ENCODE assay signal across 9 cellular contexts in genomic region chr9:33143241-33143642, GRCh38. TPM values are rescaled to one million over a fixed set of nuclear protein-coding genes. Genes with fewer than 3 reads are reported as not detected.
A peak's percentile ranks its signal among the peaks of the same experiment; 100 is the strongest.
DNase-seq lines count a peak whose midpoint lies in the region; ATAC-seq, FAIRE-seq and TF ChIP-seq lines count a peak whose summit lies in the region.
"Had no signal": no experiment of that assay in that cellular context is flagged by ENCODE, and none has a peak within 500 bp of the region (broad histone marks: within the 10 kb centered on the region; RNA-seq: fewer than 3 reads in every experiment).

No MANE protein-coding gene starts in this region.

- no peak overlapping the region for H3K9ac ChIP-seq in astrocyte (ENCODE audit: low read length)

- no peak for FAIRE-seq in astrocyte (lab: Jason Lieb, UNC)
- FAIRE-seq: colon had no signal

- no peaks in the 10 kb centered on the region for H3K27me3 Mint-ChIP-seq in CD4-positive, CD25-positive, alpha-beta regulatory T cell
- H3K27me3 Mint-ChIP-seq in HFFc6 (ENCODE audit: insufficient read depth) (no peaks in the 10 kb centered on the region; the same call in 1 of the 2 replicates), astrocyte (ENCODE audit: low read depth, unreplicated experiment) (no peaks in the 10 kb centered on the region)
- H3K27me3 Mint-ChIP-seq in natural killer cell treated with Interleukin-12 subunit alpha and Interleukin-12 subunit beta and Interleukin-15 and Interleukin-18, amount 100 ng/mL, for 72 hours, result no peaks in the 10 kb centered on the region

- H3K36me3 ChIP-seq in CD4-positive, CD25-positive, alpha-beta regulatory T cell (ENCODE audit: control insufficient read depth, insufficient read depth, low read length), result peaks cover 2% of the 10 kb centered on the region
- no peaks in the 10 kb centered on the region for H3K36me3 ChIP-seq in astrocyte (ENCODE audit: insufficient read depth, low read length)
- H3K36me3 ChIP-seq in mucosa of descending colon (ENCODE audit: low read depth), result no peaks in the 10 kb centered on the region

- H3K36me3 Mint-ChIP-seq in CD4-positive, CD25-positive, alpha-beta regulatory T cell, result peaks cover 27% of the 10 kb centered on the region
- peaks cover 11% of the 10 kb centered on the region for H3K36me3 Mint-ChIP-seq in HFFc6 (ENCODE audit: low read depth)
- peaks cover 10% of the 10 kb centered on the region for H3K36me3 Mint-ChIP-seq in astrocyte (ENCODE audit: low read depth, unreplicated experiment)
- no peaks in the 10 kb centered on the region for H3K36me3 Mint-ChIP-seq in natural killer cell treated with Interleukin-12 subunit alpha and Interleukin-12 subunit beta and Interleukin-15 and Interleukin-18, amount 100 ng/mL, for 72 hours

- peaks cover 66% of the 10 kb centered on the region for H3K4me1 ChIP-seq in CD4-positive, CD25-positive, alpha-beta regulatory T cell (ENCODE audit: control insufficient read depth, insufficient read depth, low read length, poor library complexity, severe bottlenecking)
- H3K4me1 ChIP-seq in astrocyte (ENCODE audit: insufficient read depth, low read length), result peaks cover 16% of the 10 kb centered on the region
- H3K4me1 ChIP-seq in mucosa of descending colon (ENCODE audit: low read depth), result peaks cover 49% of the 10 kb centered on the region

- no peaks in the 10 kb centered on the region for H3K27me3 ChIP-seq in CD4-positive, CD25-positive, alpha-beta regulatory T cell (ENCODE audit: control insufficient read depth, insufficient read depth, low read length)
- H3K27me3 ChIP-seq in astrocyte (ENCODE audit: insufficient read depth, low read length), result no peaks in the 10 kb centered on the region

- no peak for ATAC-seq in CD4-positive, CD25-positive, alpha-beta regulatory T cell (ENCODE audit: low read depth in 2 of 2)
- ATAC-seq in natural killer cell treated with Interleukin-12 subunit alpha and Interleukin-12 subunit beta and Interleukin-15 and Interleukin-18, amount 100 ng/mL, for 72 hours, result peak; percentile 72 to 80
- ATAC-seq in mucosa of descending colon, result no peak

- peak overlapping the region; percentile 6 to 78 (median 52) for H3K4me3 Mint-ChIP-seq in CD4-positive, CD25-positive, alpha-beta regulatory T cell
- no peak overlapping the region for H3K4me3 Mint-ChIP-seq in HFFc6
- H3K4me3 Mint-ChIP-seq in astrocyte (ENCODE audit: unreplicated experiment), result no peak overlapping the region
- H3K4me3 Mint-ChIP-seq in natural killer cell treated with Interleukin-12 subunit alpha and Interleukin-12 subunit beta and Interleukin-15 and Interleukin-18, amount 100 ng/mL, for 72 hours, result peak overlapping the region; percentile 69

- peak overlapping the region; percentile 68 to 93 (median 74) for H3K27ac Mint-ChIP-seq in CD4-positive, CD25-positive, alpha-beta regulatory T cell
- H3K27ac Mint-ChIP-seq in HFFc6 (peak overlapping the region; percentile 64), astrocyte (ENCODE audit: unreplicated experiment) (no peak overlapping the region)
- H3K27ac Mint-ChIP-seq in natural killer cell treated with Interleukin-12 subunit alpha and Interleukin-12 subunit beta and Interleukin-15 and Interleukin-18, amount 100 ng/mL, for 72 hours, result peak overlapping the region; percentile 86 to 95

- no peaks in the 10 kb centered on the region for H3K9me3 ChIP-seq in CD4-positive, CD25-positive, alpha-beta regulatory T cell (ENCODE audit: control insufficient read depth in 2 of 2, low read length in 2 of 2)
- H3K9me3 ChIP-seq in astrocyte (ENCODE audit: insufficient read depth, low read depth, low read length), result no peaks in the 10 kb centered on the region
- H3K9me3 ChIP-seq in mucosa of descending colon, result no peaks in the 10 kb centered on the region

- peaks cover 93% of the 10 kb centered on the region for H4K20me1 ChIP-seq in astrocyte (ENCODE audit: insufficient read depth, low read length)

- no peak overlapping the region for H2AFZ ChIP-seq in astrocyte (ENCODE audit: low read depth, low read length)

- H3K4me2 ChIP-seq in astrocyte (ENCODE audit: low read length), result no peak overlapping the region

- peak overlapping the region; percentile 17 for H3K27ac ChIP-seq in CD4-positive, CD25-positive, alpha-beta regulatory T cell (ENCODE audit: insufficient read depth, low read length, poor library complexity, severe bottlenecking)
- H3K27ac ChIP-seq in astrocyte (ENCODE audit: low read depth, low read length), result no peak overlapping the region

- TF ChIP-seq CTCF in HFFc6 (IDR thresholded peaks at IDR 0.05) (no peak), astrocyte (IDR thresholded peaks at IDR 0.05; ENCODE audit: insufficient read depth, low read depth, low read length) (no peak), mucosa of descending colon (IDR thresholded peaks at IDR 0.05) (no peak), GM10266 (IDR thresholded peaks at IDR 0.05; ENCODE audit: control insufficient read depth, insufficient read depth, low read depth, missing control alignments) (no peak)

- peak in 1 of 3 donors; percentile 43 for DNase-seq in CD4-positive, CD25-positive, alpha-beta regulatory T cell
- DNase-seq in HFFc6 (peak; percentile 86), astrocyte (ENCODE audit: low read depth) (peak; percentile 61), NCI-H69 (lab: John Stamatoyannopoulos, UW) (no peak), mucosa of descending colon (no peak), medulla oblongata (ENCODE audit: extremely low spot score) (no peak), GM10266 (ENCODE audit: extremely low spot score) (no peak)
- DNase-seq in natural killer cell treated with Interleukin-12 subunit alpha and Interleukin-12 subunit beta and Interleukin-15 and Interleukin-18, amount 100 ng/mL, for 72 hours (ENCODE audit: low spot score), result peak; percentile 66

- peaks cover 94% of the 10 kb centered on the region for H3K79me2 ChIP-seq in astrocyte (ENCODE audit: insufficient read depth, low read length)

- H3K9me3 Mint-ChIP-seq in CD4-positive, CD25-positive, alpha-beta regulatory T cell, result peaks cover 0 to 2% (median 0%) of the 10 kb centered on the region in 7 donors
- H3K9me3 Mint-ChIP-seq in HFFc6 (no peaks in the 10 kb centered on the region), astrocyte (ENCODE audit: unreplicated experiment) (no peaks in the 10 kb centered on the region)
- no peaks in the 10 kb centered on the region for H3K9me3 Mint-ChIP-seq in natural killer cell treated with Interleukin-12 subunit alpha and Interleukin-12 subunit beta and Interleukin-15 and Interleukin-18, amount 100 ng/mL, for 72 hours

- intact Hi-C loops in mucosa of descending colon (cut with DNase I, micrococcal nuclease), result no loop called here

- H3K4me3 ChIP-seq in CD4-positive, CD25-positive, alpha-beta regulatory T cell (ENCODE audit: low read depth, low read length), result peak overlapping the region; percentile 60
- no peak overlapping the region for H3K4me3 ChIP-seq in astrocyte (ENCODE audit: insufficient read depth, low read depth, low read length)
- H3K4me3 ChIP-seq in mucosa of descending colon, result no peak overlapping the region

- peaks cover 21 to 97% (median 67%) of the 10 kb centered on the region in 4 donors for H3K4me1 Mint-ChIP-seq in CD4-positive, CD25-positive, alpha-beta regulatory T cell
- H3K4me1 Mint-ChIP-seq in HFFc6 (ENCODE audit: low read depth), result peaks cover 78% of the 10 kb centered on the region
- H3K4me1 Mint-ChIP-seq in astrocyte (ENCODE audit: low read depth, unreplicated experiment), result peaks cover 35% of the 10 kb centered on the region
- H3K4me1 Mint-ChIP-seq in natural killer cell treated with Interleukin-12 subunit alpha and Interleukin-12 subunit beta and Interleukin-15 and Interleukin-18, amount 100 ng/mL, for 72 hours (ENCODE audit: low read depth in 2 of 2), result peaks cover 66 to 81% of the 10 kb centered on the region in 2 donors

RNA-seq across cellular contexts. Expression of gene B4GALT1, which starts 23.9 kb away (rescaled TPM):
- total RNA-seq in CD4-positive, CD25-positive, alpha-beta regulatory T cell, result 87.8 TPM
- 10 to 100 TPM; 18.8 to 21.7 (median 20.6) TPM for polyA plus RNA-seq in CD4-positive, CD25-positive, alpha-beta regulatory T cell
- 100 to 1,000 TPM in 4 of 6 experiments, 10 to 100 TPM in 2; 87.2 to 116 (median 106) TPM for total RNA-seq in HFFc6 (2021; fragmentation: NEBNext Ultra II Directional; extraction: Animal tissue kit (Norgen Biotek cat#: 25700))
- 93.1 and 103 TPM in 2 replicates for total RNA-seq in astrocyte
- 10 to 100 TPM; 51.4 to 90.6 TPM for total RNA-seq in natural killer cell treated with Interleukin-12 subunit alpha and Interleukin-12 subunit beta and Interleukin-15 and Interleukin-18, amount 100 ng/mL, for 72 hours
- total RNA-seq in mucosa of descending colon, result 100 to 1,000 TPM in 2 of 3 donors, 10 to 100 TPM in 1; 66.0 to 203 (median 103) TPM

Comparison
In these comparisons a context has a peak if more than half of its experiments do, and no peak if none do; other contexts are left out.
1. ATAC-seq: peak in natural killer cell treated with Interleukin-12 subunit alpha and Interleukin-12 subunit beta and Interleukin-15 and Interleukin-18, amount 100 ng/mL, for 72 hours (2 of 2); none in CD4-positive, CD25-positive, alpha-beta regulatory T cell (0 of 2) and mucosa of descending colon (single experiment).
2. DNase-seq: peak in HFFc6 (single experiment), astrocyte (single experiment) and natural killer cell treated with Interleukin-12 subunit alpha and Interleukin-12 subunit beta and Interleukin-15 and Interleukin-18, amount 100 ng/mL, for 72 hours (single experiment); none in NCI-H69 (single experiment), mucosa of descending colon (0 of 3), medulla oblongata (single experiment) and GM10266 (single experiment).
3. H3K4me3 Mint-ChIP-seq: peak in CD4-positive, CD25-positive, alpha-beta regulatory T cell (4 of 4) and natural killer cell treated with Interleukin-12 subunit alpha and Interleukin-12 subunit beta and Interleukin-15 and Interleukin-18, amount 100 ng/mL, for 72 hours (single experiment); none in HFFc6 (single experiment) and astrocyte (single experiment).